ENCODE assay signal across 31 cellular contexts in the genomic region with DNA sequence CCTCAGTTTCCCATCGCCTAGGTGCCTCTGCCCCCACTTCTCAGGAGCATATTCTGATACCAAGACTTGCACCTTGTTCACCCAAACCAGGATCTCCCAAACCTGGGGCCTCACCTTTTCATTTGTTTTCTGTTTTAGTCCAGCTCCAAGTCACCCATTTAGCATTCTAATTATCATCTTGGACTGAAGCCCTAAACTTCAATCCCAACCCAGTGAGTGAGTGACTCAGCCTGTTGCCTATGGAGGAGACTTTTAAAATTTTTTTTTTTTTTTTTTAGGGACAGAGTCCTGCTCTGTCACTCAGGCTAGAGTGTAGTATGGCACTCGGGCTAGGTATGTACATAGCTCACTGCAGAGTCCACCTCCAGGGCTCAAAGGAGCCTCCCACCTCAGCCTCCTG.
"Had no signal": no experiment of that assay in that cellular context is flagged by ENCODE, and none has a peak within 500 bp of the region (broad histone marks: within the 10 kb centered on the region; RNA-seq: fewer than 3 reads in every experiment).

No MANE protein-coding gene starts in this region.

- H3K4me3 ChIP-seq: adrenal gland, breast epithelium, colonic mucosa, MG63, Peyer's patch, SJCRH30 had no signal

- H3K36me3 ChIP-seq: adrenal gland, breast epithelium, colonic mucosa, MG63, Peyer's patch, SJCRH30, WERI-Rb-1 had no signal

- H3K9me3 ChIP-seq: adrenal gland, breast epithelium, colonic mucosa, MG63, Peyer's patch, SJCRH30, SK-N-SH had no signal

- H3K27me3 ChIP-seq: adrenal gland, breast epithelium, colonic mucosa, MG63, Peyer's patch, SJCRH30 had no signal

- H3K27ac ChIP-seq: adrenal gland, breast epithelium, colonic mucosa, Peyer's patch, RWPE1, SJCRH30, WERI-Rb-1 had no signal

- H3K4me1 ChIP-seq: adrenal gland, breast epithelium, colonic mucosa, Peyer's patch, SJCRH30 had no signal

- H3K9ac ChIP-seq: SK-N-SH had no signal

- ATAC-seq: activated CD4-positive, alpha-beta T cell treated with anti-CD3 and anti-CD28 coated beads for 36 hours; activated T-cell treated with anti-CD3 and anti-CD28 coated beads, Interleukin-2, amount 50 U/mL, for 72 hours had no signal

- DNase-seq: activated CD4-positive, alpha-beta memory T cell treated with anti-CD3 and anti-CD28 coated beads, Interleukin-2, amount 10 ng/mL, durations not matched to agents 7 days and 5 days; activated CD4-positive, alpha-beta T cell treated with anti-CD3 and anti-CD28 coated beads for 36 hours; activated CD4-positive, alpha-beta T cell treated with anti-CD3 and anti-CD28 coated beads, Interleukin-2, amount 50 U/mL, for 1 hour; activated gamma-delta T cell treated with Interleukin-2 at 50 U/mL for 16 hours; activated naive CD4-positive, alpha-beta T cell treated with anti-CD3 and anti-CD28 coated beads, Interleukin-2, amount 50 U/mL, for 16 hours; activated naive CD8-positive, alpha-beta T cell treated with anti-CD3 and anti-CD28 coated beads, Interleukin-2, amount 10 ng/mL, durations not matched to agents 7 days and 5 days; activated T-cell treated with anti-CD3 and anti-CD28 coated beads, Interleukin-2, amount 50 U/mL, for 72 hours; adrenal gland; anterior cingulate cortex; caudate nucleus; colonic mucosa; MV-4-11; NCI-H1105; NCI-H1436 treated with DMSO at 0.1 percent for 48 hours; NCI-H187; NCI-H2081; NCI-H2171; NCI-H2227 treated with DMSO at 0.1 percent for 48 hours; NCI-H446 treated with DMSO at 0.1 percent for 48 hours; NCI-H524 treated with DMSO at 0.1 percent for 48 hours; NCI-H774; NK-92 treated with Interleukin-12 subunit alpha and Interleukin-12 subunit beta, amount 100 ng/mL, for 24 hours; Peyer's patch; Right ventricle myocardium superior; SJCRH30; SK-N-SH; T-helper 1 cell; WERI-Rb-1 had no signal

- H3K4me2 ChIP-seq: SK-N-SH had no signal
